ENCODE assay signal across 20 cellular contexts in the genomic region with DNA sequence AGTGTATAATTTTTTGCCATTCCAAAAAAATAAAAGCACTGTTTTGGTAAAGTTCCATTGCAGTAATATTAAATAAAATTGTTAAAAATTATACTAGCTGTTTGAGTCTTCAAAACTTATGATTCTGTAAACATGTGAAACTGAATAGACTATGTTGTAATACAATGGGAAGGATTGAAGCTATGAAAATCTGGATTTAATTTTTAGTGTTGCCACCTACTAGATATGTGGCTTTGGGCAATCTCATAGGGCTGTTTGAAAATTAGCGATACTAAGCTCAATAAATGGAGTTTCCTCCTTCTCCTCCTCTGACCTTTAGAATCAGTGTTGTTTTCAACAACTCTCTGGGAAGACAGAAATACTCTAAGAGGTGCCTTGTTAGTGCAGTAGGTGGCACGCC. TPM values are rescaled to one million over a fixed set of nuclear protein-coding genes. Genes with fewer than 3 reads are reported as not detected.
DNase-seq lines count a peak whose midpoint lies in the region; ATAC-seq and TF ChIP-seq lines count a peak whose summit lies in the region.
"Had no signal": no experiment of that assay in that cellular context is flagged by ENCODE, and none has a peak within 500 bp of the region (broad histone marks: within the 10 kb centered on the region; RNA-seq: fewer than 3 reads in every experiment).

No MANE protein-coding gene starts in this region.

- CTCF ChIA-PET in CD4-positive, alpha-beta T cell (lab: Charles Lee), result interaction anchor here (1.1 kb wide), 1 partner anchor 14 kb away, joined by 3 read pairs; no protein-coding TSS in a partner anchor

- no peaks in the 10 kb centered on the region for H3K27me3 Mint-ChIP-seq in CD4-positive, alpha-beta T cell

- peak overlapping the region in 1 of 5 donors; percentile 33 for H3K9ac ChIP-seq in subcutaneous abdominal adipose tissue (ENCODE audit: low read length in 5 of 5)
- H3K9ac ChIP-seq: KMS-11 had no signal

- H3K27ac ChIP-seq in CD4-positive, alpha-beta T cell (ENCODE audit: low read depth, low read length), result no peak overlapping the region
- H3K27ac ChIP-seq in WERI-Rb-1 (peak overlapping the region; percentile 96), subcutaneous abdominal adipose tissue (ENCODE audit: low read depth, low read length) (peak overlapping the region; percentile 81)
- H3K27ac ChIP-seq: KMS-11, RWPE1, SK-N-MC had no signal

- H3K9me3 ChIP-seq in CD4-positive, alpha-beta T cell (ENCODE audit: control insufficient read depth, low read length), result no peaks in the 10 kb centered on the region
- H3K9me3 ChIP-seq in WERI-Rb-1 (ENCODE audit: severe bottlenecking), result no peaks in the 10 kb centered on the region
- H3K9me3 ChIP-seq in subcutaneous abdominal adipose tissue (ENCODE audit: control insufficient read depth in 5 of 5, low read length in 5 of 5), result no peaks in the 10 kb centered on the region

- intact Hi-C loops in CD4-positive, alpha-beta T cell (cut with DNase I, micrococcal nuclease), result loop anchor here in 1 of 2 experiments (10.0 kb wide), 1 partner anchor 812 kb away; a partner anchor contains a TSS

- peak overlapping the region; percentile 11 for H3K4me3 Mint-ChIP-seq in CD4-positive, alpha-beta T cell

- H3K4me3 ChIP-seq in WERI-Rb-1 (ENCODE audit: low read depth, low read length) (no peak overlapping the region), subcutaneous abdominal adipose tissue (ENCODE audit: low read depth in 1 of 5, low read length in 5 of 5) (no peak overlapping the region)
- H3K4me3 ChIP-seq: SK-N-MC had no signal

- no peak for TF ChIP-seq CTCF in CD4-positive, alpha-beta T cell (IDR thresholded peaks at IDR 0.05)
- TF ChIP-seq CTCF in WERI-Rb-1 (IDR thresholded peaks at IDR 0.05; ENCODE audit: low read depth, low read length), result no peak

- H3K27me3 ChIP-seq in CD4-positive, alpha-beta T cell (ENCODE audit: control insufficient read depth, insufficient read depth, low read length), result no peaks in the 10 kb centered on the region
- H3K27me3 ChIP-seq in WERI-Rb-1 (ENCODE audit: insufficient read depth, low read depth, severe bottlenecking) (no peaks in the 10 kb centered on the region), subcutaneous abdominal adipose tissue (ENCODE audit: control insufficient read depth in 5 of 5, insufficient read depth in 4 of 5, low read length in 5 of 5) (no peaks in the 10 kb centered on the region)

- H3K27ac Mint-ChIP-seq in CD4-positive, alpha-beta T cell, result no peak overlapping the region

- peaks cover 0 to 64% (median 37%) of the 10 kb centered on the region in 5 donors for H3K4me1 ChIP-seq in subcutaneous abdominal adipose tissue (ENCODE audit: control insufficient read depth in 5 of 5, insufficient read depth in 5 of 5, low read length in 5 of 5)

- ATAC-seq in CD4-positive, alpha-beta T cell (ENCODE audit: poor library complexity), result no peak
- ATAC-seq in GM19023 (IDR thresholded peaks at IDR 0.05; ENCODE audit: unreplicated experiment), result no peak
- ATAC-seq in HG03045 (IDR thresholded peaks at IDR 0.05; ENCODE audit: unreplicated experiment), result no peak

- peaks cover 68% of the 10 kb centered on the region for H3K4me1 Mint-ChIP-seq in CD4-positive, alpha-beta T cell (ENCODE audit: low read depth)

- no peaks in the 10 kb centered on the region for H3K9me3 Mint-ChIP-seq in CD4-positive, alpha-beta T cell
- H3K9me3 Mint-ChIP-seq: CD4-positive, CD25-positive, alpha-beta regulatory T cell had no signal

- peaks cover 17% of the 10 kb centered on the region for H3K36me3 Mint-ChIP-seq in CD4-positive, alpha-beta T cell (ENCODE audit: low read depth)
- H3K36me3 Mint-ChIP-seq: CD4-positive, CD25-positive, alpha-beta regulatory T cell had no signal

- DNase-seq in CD4-positive, alpha-beta T cell, result no peak
- DNase-seq in WERI-Rb-1 (no peak), fibroblast of peridontal ligament (ENCODE audit: extremely low read depth) (peak; percentile 62)
- DNase-seq in activated CD8-positive, alpha-beta memory T cell treated with anti-CD3 and anti-CD28 coated beads for 24 hours, result no peak
- DNase-seq: CD4-positive, CD25-positive, alpha-beta regulatory T cell; COR-L47; DMS79; NCI-H1105 treated with DMSO at 0.1 percent for 48 hours; NCI-H2029 treated with DMSO at 0.1 percent for 48 hours; NCI-H226; NCI-H510A treated with DMSO at 0.1 percent for 48 hours; NCI-H748 treated with DMSO at 0.1 percent for 48 hours; NK-92 treated with Interleukin-12 subunit alpha and Interleukin-12 subunit beta, amount 100 ng/mL, for 24 hours; SHP77 treated with DMSO at 0.1 percent for 48 hours had no signal

- H3K36me3 ChIP-seq in WERI-Rb-1, result peaks cover 76% of the 10 kb centered on the region
- H3K36me3 ChIP-seq in subcutaneous abdominal adipose tissue (ENCODE audit: control insufficient read depth in 5 of 5, insufficient read depth in 5 of 5, low read length in 5 of 5), result no peaks in the 10 kb centered on the region

- POLR2A ChIA-PET in CD4-positive, alpha-beta T cell (lab: Charles Lee), result interaction anchor here (0.6 to 1.4 kb wide), 2 partner anchors 9 to 24 kb away, joined by 3 to 5 read pairs; no protein-coding TSS in a partner anchor

RNA-seq across cellular contexts. Expression of a gene that starts 4.5 kb away (rescaled TPM):
- total RNA-seq in CD4-positive, alpha-beta T cell, result 10 to 100 TPM; 92.8 to 99.9 TPM
